Comparison of ENCODE assay signal across 7 cellular contexts in the genomic region with DNA sequence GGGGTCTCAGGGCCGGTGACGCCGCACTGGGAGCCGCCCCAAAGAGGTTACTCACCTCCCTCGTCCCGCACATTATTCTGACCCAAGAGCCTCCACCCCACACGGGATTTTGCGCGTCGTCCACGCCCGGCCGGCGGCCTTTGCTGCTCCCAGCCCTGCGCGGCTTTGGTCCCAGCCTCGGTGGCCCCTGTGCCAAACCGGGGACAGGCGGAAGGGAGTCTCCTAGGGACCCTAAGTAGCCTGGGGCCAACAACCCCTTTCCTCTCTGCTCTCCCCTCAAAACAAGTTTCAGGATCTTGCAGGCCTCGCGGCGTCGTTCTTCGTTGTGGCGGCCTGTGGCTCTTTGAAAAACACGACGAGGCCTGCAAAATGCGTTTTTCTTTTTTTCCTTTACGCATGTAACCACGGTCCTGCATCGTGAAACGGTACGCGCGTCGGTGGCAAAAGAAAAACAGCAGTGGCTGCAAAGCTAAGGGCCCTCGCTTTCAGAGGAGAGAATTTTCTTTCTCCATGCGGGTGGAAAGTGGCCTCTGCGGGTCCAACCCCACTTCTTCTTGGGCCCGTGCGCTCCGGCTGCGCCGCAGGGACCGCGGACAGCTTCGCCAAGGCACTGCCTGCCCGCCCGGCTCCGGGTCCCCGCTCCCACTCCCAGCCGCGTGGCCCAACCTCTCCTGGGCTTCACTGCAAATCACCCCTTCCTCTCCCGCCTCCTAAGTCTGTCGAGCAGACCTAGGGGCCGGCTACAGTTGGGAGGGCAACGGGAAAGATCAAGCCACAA. TPM values are rescaled to one million over a fixed set of nuclear protein-coding genes. Genes with fewer than 3 reads are reported as not detected.
DNase-seq lines count a peak whose midpoint lies in the region; ATAC-seq and TF ChIP-seq lines count a peak whose summit lies in the region.

No MANE protein-coding gene starts in this region.

- H2BK12ac ChIP-seq in trophoblast cell (ENCODE audit: low read length): no peak overlapping the region

- H3K27ac ChIP-seq in MM.1S (ENCODE audit: low read length) (peak overlapping the region; percentile 75), trophoblast cell (ENCODE audit: low read depth, low read length) (no peak overlapping the region)

- H3K36me3 Mint-ChIP-seq in effector memory CD8-positive, alpha-beta T cell (ENCODE audit: insufficient read depth): peaks cover 69% of the 10 kb centered on the region

- no peaks in the 10 kb centered on the region for H3K9me3 Mint-ChIP-seq in effector memory CD8-positive, alpha-beta T cell

- H3K27ac Mint-ChIP-seq in effector memory CD8-positive, alpha-beta T cell: peak overlapping the region; percentile 90 to 100

- no peak overlapping the region for H3K14ac ChIP-seq in trophoblast cell (ENCODE audit: low read length)

- H3K4ac ChIP-seq in trophoblast cell (ENCODE audit: low read depth, low read length): no peak overlapping the region

- no peaks in the 10 kb centered on the region; the same call in 1 of the 2 replicates for H4K20me1 ChIP-seq in MM.1S (ENCODE audit: insufficient read depth, low read length)

- H3K4me1 ChIP-seq in MM.1S (ENCODE audit: low read length): peaks cover 26% of the 10 kb centered on the region
- H3K4me1 ChIP-seq in trophoblast cell (ENCODE audit: control insufficient read depth in 1 of 2, insufficient read depth in 2 of 2, low read length in 2 of 2): peaks cover 2 to 4% of the 10 kb centered on the region in 2 experiments
- H3K4me1 ChIP-seq in BE2C: no peaks in the 10 kb centered on the region

- no peak overlapping the region for H4K8ac ChIP-seq in trophoblast cell (ENCODE audit: low read depth, low read length)

- H2AK5ac ChIP-seq in trophoblast cell (ENCODE audit: low read length): no peak overlapping the region

- DNase-seq in GM12865 (ENCODE audit: low read depth) (no peak), MM.1S (peak; percentile 8), trophoblast cell (no peak), NCI-H2107 (lab: John Stamatoyannopoulos, UW) (no peak), NCI-H1105 (lab: John Stamatoyannopoulos, UW) (no peak), BE2C (no peak)
- no peak for DNase-seq in effector memory CD8-positive, alpha-beta T cell

- no peak for ATAC-seq in effector memory CD8-positive, alpha-beta T cell (replicated peaks)

- 0 out of 2 replicates have a peak, but pooled peaks cover 3% of the 10 kb centered on the region for H3K36me3 ChIP-seq in MM.1S (replicated peaks; ENCODE audit: insufficient read depth, low read length)
- no peaks in the 10 kb centered on the region for H3K36me3 ChIP-seq in trophoblast cell (ENCODE audit: control insufficient read depth in 1 of 2, insufficient read depth in 2 of 2, low read length in 2 of 2)
- H3K36me3 ChIP-seq in BE2C: no peaks in the 10 kb centered on the region

- H2BK5ac ChIP-seq in trophoblast cell (ENCODE audit: low read depth, low read length, poor library complexity): no peak overlapping the region

- TF ChIP-seq CTCF in GM12865 (IDR thresholded peaks at IDR 0.05; ENCODE audit: insufficient read depth, low read depth, low read length, missing control alignments): no peak
- no peak for TF ChIP-seq CTCF in MM.1S (IDR thresholded peaks at IDR 0.05; ENCODE audit: low read length)
- no peak for TF ChIP-seq CTCF in BE2C (IDR thresholded peaks at IDR 0.05; ENCODE audit: low read depth, low read length)

- H3K4me3 Mint-ChIP-seq in effector memory CD8-positive, alpha-beta T cell: peak overlapping the region; percentile 75 to 98

- H3K4me2 ChIP-seq in MM.1S (ENCODE audit: low read depth, low read length) (peak overlapping the region; percentile 92; the same call in 1 of the 2 replicates), trophoblast cell (ENCODE audit: low read length) (peak overlapping the region; percentile 49)

- H2AFZ ChIP-seq in MM.1S (ENCODE audit: low read length) (peak overlapping the region; percentile 94), trophoblast cell (ENCODE audit: insufficient read depth, low read length, poor library complexity) (no peak overlapping the region)

- no peaks in the 10 kb centered on the region for H3K9me2 ChIP-seq in MM.1S (replicated peaks; ENCODE audit: insufficient read depth, low read length)

- peak overlapping the region; percentile 64 for H3K9ac ChIP-seq in MM.1S (ENCODE audit: low read length)
- no peak overlapping the region for H3K9ac ChIP-seq in trophoblast cell (ENCODE audit: low read length)

- H3K4me1 Mint-ChIP-seq in effector memory CD8-positive, alpha-beta T cell (ENCODE audit: low read depth in 2 of 2): peaks cover 46 to 50% of the 10 kb centered on the region in 2 donors

- H3K9me3 ChIP-seq in MM.1S (replicated peaks; ENCODE audit: insufficient read depth, low read length) (no peaks in the 10 kb centered on the region), trophoblast cell (ENCODE audit: insufficient read depth, low read depth, low read length) (peaks cover 7% of the 10 kb centered on the region), BE2C (no peaks in the 10 kb centered on the region)

- no peak overlapping the region for H2BK120ac ChIP-seq in trophoblast cell (ENCODE audit: insufficient read depth, low read length, poor library complexity)

- peaks cover 19% of the 10 kb centered on the region for H3F3A ChIP-seq in MM.1S (ENCODE audit: insufficient read depth, low read length)

- no peaks in the 10 kb centered on the region for H3K79me1 ChIP-seq in trophoblast cell (ENCODE audit: low read length)

- no peak overlapping the region for H3K23ac ChIP-seq in trophoblast cell (ENCODE audit: low read length)

- no peak overlapping the region for H3K18ac ChIP-seq in trophoblast cell (ENCODE audit: low read length)

- H3K4me3 ChIP-seq in GM12865 (ENCODE audit: low read depth, low read length) (peak overlapping the region; percentile 56), MM.1S (ENCODE audit: low read length) (peak overlapping the region; percentile 54), trophoblast cell (ENCODE audit: low read depth, low read length) (no peak overlapping the region), BE2C (ENCODE audit: low read depth, low read length) (no peak overlapping the region)

- H3K27me3 ChIP-seq in MM.1S (replicated peaks; ENCODE audit: insufficient read depth, low read length) (no peaks in the 10 kb centered on the region), trophoblast cell (ENCODE audit: insufficient read depth, low read length) (peaks cover 84% of the 10 kb centered on the region), BE2C (peaks cover 84% of the 10 kb centered on the region)

- no CpG with 5 or more reads among the region's 57 CpGs for WGBS in trophoblast cell (ENCODE audit: extremely low coverage, insufficient coverage, insufficient read length)

- no peaks in the 10 kb centered on the region for H3K27me3 Mint-ChIP-seq in effector memory CD8-positive, alpha-beta T cell

- H4K12ac ChIP-seq in trophoblast cell (ENCODE audit: low read depth, low read length): no peak overlapping the region

- H3K79me2 ChIP-seq in MM.1S (ENCODE audit: low read length): peaks cover 37% of the 10 kb centered on the region
- H3K79me2 ChIP-seq in trophoblast cell (ENCODE audit: control insufficient read depth, insufficient read depth, low read length, poor library complexity): no peaks in the 10 kb centered on the region

- H4K91ac ChIP-seq in trophoblast cell (ENCODE audit: low read depth, low read length): no peak overlapping the region

RNA-seq across cellular contexts. Expression of a gene that starts 0.8 kb away (rescaled TPM):
- 0.03 and 0.11 TPM in 2 replicates for polyA plus RNA-seq in trophoblast cell (2013)
- not detected for polyA plus RNA-seq in BE2C (2012; ENCODE audit: insufficient read depth, insufficient read length, low read depth)

Comparison
In these comparisons a context has a peak if more than half of its experiments do, and no peak if none do; other contexts are left out.
1. H3K4me3 ChIP-seq: peak in GM12865 (single experiment) and MM.1S (single experiment); none in trophoblast cell (single experiment) and BE2C (single experiment).